ENCODE assay signal across 20 cellular contexts in genomic region chr20:10946124-10946880, GRCh38.
A peak's percentile ranks its signal among the peaks of the same experiment; 100 is the strongest.
DNase-seq lines count a peak whose midpoint lies in the region; ATAC-seq and TF ChIP-seq lines count a peak whose summit lies in the region.
"Had no signal": no experiment of that assay in that cellular context is flagged by ENCODE, and none has a peak within 500 bp of the region (broad histone marks: within the 10 kb centered on the region; RNA-seq: fewer than 3 reads in every experiment).

No MANE protein-coding gene starts in this region.

- ATAC-seq in GM18511 (IDR thresholded peaks at IDR 0.05; ENCODE audit: unreplicated experiment) (peak; percentile 74), HG02798 (IDR thresholded peaks at IDR 0.05; ENCODE audit: poor library complexity, unreplicated experiment) (peak; percentile 63), HG03520 (IDR thresholded peaks at IDR 0.05; ENCODE audit: unreplicated experiment) (peak; percentile 57), GM21737 (IDR thresholded peaks at IDR 0.05; ENCODE audit: unreplicated experiment) (no peak)

- TF ChIP-seq CTCF in GM20000 (IDR thresholded peaks at IDR 0.05; ENCODE audit: extremely low read depth, missing control alignments), result no peak

- DNase-seq in GM20000 (ENCODE audit: low spot score) (peak; percentile 11), T-helper 2 cell (no peak), HPDE6-E6E7 (ENCODE audit: extremely low spot score) (no peak), SW480 (ENCODE audit: low spot score) (no peak)
- DNase-seq: ACHN; CD4-positive, alpha-beta T cell; DND-41; GDM1; H7; Karpas-422; MM.1S; NCI-H1105; NCI-H187; NCI-H446; SHP77 treated with DMSO at 0.1 percent for 48 hours; T-helper 9 cell had no signal
